1 cellular context compared by ENCODE assay signal in the genomic region with DNA sequence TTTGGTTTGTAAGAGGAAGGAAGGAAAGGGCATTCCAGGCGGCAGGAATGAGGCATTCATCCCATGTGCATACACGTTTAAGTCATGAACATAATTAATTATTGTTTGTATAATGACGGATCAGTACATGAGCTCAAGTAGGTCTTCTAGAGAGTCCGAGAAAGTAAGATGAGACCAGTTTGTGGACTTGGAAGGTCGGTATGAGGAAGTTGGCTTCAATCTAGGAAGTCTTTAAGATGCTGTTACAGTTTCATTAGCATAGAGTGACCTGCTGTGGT.
TF ChIP-seq lines count a peak whose summit lies in the region.

No MANE protein-coding gene starts in this region.

TF ChIP-seq in K562, 482 proteins besides CTCF, POLR2A, EP300 and RAD21 (continued from another document):
- TF ChIP-seq CEBPZ (IDR thresholded peaks at IDR 0.05; ENCODE audit: borderline replicate concordance, low read depth, low read length) (no peak), L3MBTL2 (IDR thresholded peaks at IDR 0.05) (no peak), SMAD3 (CRISPR knock-in tag; conservative IDR thresholded peaks at IDR 0.05) (no peak), PTBP1 (IDR thresholded peaks at IDR 0.05; ENCODE audit: low read depth, low read length) (no peak)
